In genomic region chr5:140639093-140639821, GRCh38 we compare ENCODE assay signal across 8 cellular contexts. TPM values are rescaled to one million over a fixed set of nuclear protein-coding genes. Genes with fewer than 3 reads are reported as not detected.
DNase-seq lines count a peak whose midpoint lies in the region; ATAC-seq and TF ChIP-seq lines count a peak whose summit lies in the region.

TSS of gene TMCO6 (plus strand) at chr5:140639451. CDS start at chr5:140639528, 77 bp downstream.

- H2AK5ac ChIP-seq in trophoblast cell (ENCODE audit: low read length): no peak within 1 kb of the TSS

- no peaks in the 10 kb centered on the region for H4K20me1 ChIP-seq in SU-DHL-6 (ENCODE audit: low read depth, low read length)

- DNase-seq in NCI-H128 (lab: John Stamatoyannopoulos, UW; ENCODE audit: unreplicated experiment) (peak; percentile 73), cardiac muscle cell (ENCODE audit: low read depth in 1 of 2, low spot score in 1 of 2) (peak; percentile 96 to 98), trophoblast cell (peak; percentile 97), transverse colon (peak; percentile 99)
- peak; percentile 95 for DNase-seq in activated naive CD8-positive, alpha-beta T cell treated with anti-CD3 and anti-CD28 coated beads, Interleukin-2, amount 50 U/mL, for 16 hours (ENCODE audit: low read depth, low spot score)

- intact Hi-C loops in transverse colon (cut with DNase I; ENCODE audit: low total_unique reads): loop anchor here (5.0 to 10.0 kb wide), 2 partner anchors 72 to 234 kb away; partner anchors contain the start of gene ANKHD1

- peak within 1 kb of the TSS; percentile 33 for H2BK120ac ChIP-seq in trophoblast cell (ENCODE audit: insufficient read depth, low read length, poor library complexity)

- H3K9ac ChIP-seq in SU-DHL-6 (ENCODE audit: low read length): peak within 1 kb of the TSS; percentile 97
- H3K9ac ChIP-seq in trophoblast cell (ENCODE audit: low read length): peak within 1 kb of the TSS; percentile 44

- H3K4ac ChIP-seq in trophoblast cell (ENCODE audit: low read depth, low read length): peak within 1 kb of the TSS; percentile 22

- no peak for TF ChIP-seq EP300 in transverse colon (IDR thresholded peaks at IDR 0.05; ENCODE audit: low read depth)

- TF ChIP-seq CTCF in GM12872 (IDR thresholded peaks at IDR 0.05; ENCODE audit: insufficient read depth, low read depth, low read length) (peak; percentile 81), SU-DHL-6 (IDR thresholded peaks at IDR 0.05; ENCODE audit: insufficient read depth, low read length, poor library complexity, severe bottlenecking) (peak; percentile 43), cardiac muscle cell (IDR thresholded peaks at IDR 0.05; ENCODE audit: low read depth, low read length) (peak; percentile 59), transverse colon (IDR thresholded peaks at IDR 0.05) (peak; percentile 59 to 83 (median 70))

- in situ Hi-C loops in transverse colon (cut with MboI; ENCODE audit: low pct_ligation_motif_present in 1 of 4, low pct_unique_long_range_greater_than_20kb in 1 of 4, low sequenced_read_pairs in 3 of 4): loop anchor here in 3 of 4 donors (10.0 kb wide), 2 partner anchors 64 to 74 kb away; partner anchors contain the start of genes APBB3 (in 2 of the 3) and SLC35A4 (in 2 of the 3)

- H3K4me3 ChIP-seq in SU-DHL-6 (ENCODE audit: insufficient read depth, low read length, poor library complexity, severe bottlenecking) (peak within 1 kb of the TSS; percentile 71), cardiac muscle cell (peak within 1 kb of the TSS; percentile 56), trophoblast cell (ENCODE audit: low read depth, low read length) (peak within 1 kb of the TSS; percentile 81), transverse colon (peak within 1 kb of the TSS; percentile 62 to 95 (median 65))

- H4K91ac ChIP-seq in trophoblast cell (ENCODE audit: low read depth, low read length): peak within 1 kb of the TSS; percentile 81

- peaks cover 10% of the 10 kb centered on the region for H3K79me2 ChIP-seq in SU-DHL-6 (ENCODE audit: insufficient read depth, low read length)
- peaks cover 4% of the 10 kb centered on the region for H3K79me2 ChIP-seq in trophoblast cell (ENCODE audit: control insufficient read depth, insufficient read depth, low read length, poor library complexity)

- peak; percentile 96 for ATAC-seq in HG02678 (IDR thresholded peaks at IDR 0.05; ENCODE audit: unreplicated experiment)

- H3K14ac ChIP-seq in trophoblast cell (ENCODE audit: low read length): peak within 1 kb of the TSS; percentile 83

- peak within 1 kb of the TSS; percentile 37 for H4K12ac ChIP-seq in trophoblast cell (ENCODE audit: low read depth, low read length)

- H3K27me3 ChIP-seq in SU-DHL-6 (ENCODE audit: low read length) (no peaks in the 10 kb centered on the region), cardiac muscle cell (no peaks in the 10 kb centered on the region), trophoblast cell (ENCODE audit: insufficient read depth, low read length) (no peaks in the 10 kb centered on the region), transverse colon (no peaks in the 10 kb centered on the region)

- peak; percentile 75 for TF ChIP-seq POLR2A in transverse colon (IDR thresholded peaks at IDR 0.05)

- H3K4me2 ChIP-seq in SU-DHL-6 (ENCODE audit: low read depth, low read length, poor library complexity, severe bottlenecking) (peak within 1 kb of the TSS; percentile 67), trophoblast cell (ENCODE audit: low read length) (peak within 1 kb of the TSS; percentile 81)

- peak within 1 kb of the TSS; percentile 59 for H2BK5ac ChIP-seq in trophoblast cell (ENCODE audit: low read depth, low read length, poor library complexity)

- 0 out of 2 replicates have a peak, but pooled peaks cover 5% of the 10 kb centered on the region for H3F3A ChIP-seq in SU-DHL-6 (ENCODE audit: insufficient read depth)

- H3K79me1 ChIP-seq in trophoblast cell (ENCODE audit: low read length): peaks cover 4% of the 10 kb centered on the region

- no peaks in the 10 kb centered on the region for H3K36me3 ChIP-seq in SU-DHL-6 (ENCODE audit: low read length)
- peaks cover 6% of the 10 kb centered on the region for H3K36me3 ChIP-seq in cardiac muscle cell
- peaks cover 11 to 17% of the 10 kb centered on the region in 2 experiments for H3K36me3 ChIP-seq in trophoblast cell (ENCODE audit: control insufficient read depth in 1 of 2, insufficient read depth in 2 of 2, low read length in 2 of 2)
- no peaks in the 10 kb centered on the region for H3K36me3 ChIP-seq in transverse colon

- H3K18ac ChIP-seq in trophoblast cell (ENCODE audit: low read length): peak within 1 kb of the TSS; percentile 77

- H2AFZ ChIP-seq in SU-DHL-6 (ENCODE audit: low read depth, low read length, severe bottlenecking): peak within 1 kb of the TSS; percentile 98
- H2AFZ ChIP-seq in trophoblast cell (ENCODE audit: insufficient read depth, low read length, poor library complexity): peak within 1 kb of the TSS; percentile 92

- H3K23ac ChIP-seq in trophoblast cell (ENCODE audit: low read length): no peak within 1 kb of the TSS

- H3K27ac ChIP-seq in SU-DHL-6 (ENCODE audit: low read depth, low read length): 0 out of 2 replicates have a peak within 1 kb of the TSS, but pooled peaks have one; percentile 25
- peak within 1 kb of the TSS; percentile 79 for H3K27ac ChIP-seq in cardiac muscle cell
- peak within 1 kb of the TSS; percentile 30 for H3K27ac ChIP-seq in trophoblast cell (ENCODE audit: low read depth, low read length)
- peak within 1 kb of the TSS; percentile 90 to 97 (median 92) for H3K27ac ChIP-seq in transverse colon

- H2BK12ac ChIP-seq in trophoblast cell (ENCODE audit: low read length): peak within 1 kb of the TSS; percentile 17

- WGBS in trophoblast cell (ENCODE audit: extremely low coverage, insufficient coverage, insufficient read length): no CpG with 5 or more reads among the region's 57 CpGs
- 0% methylated on average over 44 of the region's 57 CpGs; no CpG with 5 or more reads in 1 of the 2 donors for WGBS in transverse colon (ENCODE audit: low coverage in 1 of 2), 2 donors

- H3K9me2 ChIP-seq in SU-DHL-6 (replicated peaks; ENCODE audit: insufficient read depth, low read length): no peaks in the 10 kb centered on the region

- peaks cover 9% of the 10 kb centered on the region for H3K4me1 ChIP-seq in cardiac muscle cell (ENCODE audit: low read depth)
- H3K4me1 ChIP-seq in trophoblast cell (ENCODE audit: control insufficient read depth in 1 of 2, insufficient read depth in 2 of 2, low read length in 2 of 2): peaks cover 5 to 10% of the 10 kb centered on the region in 2 experiments
- H3K4me1 ChIP-seq in transverse colon: peaks cover 0 to 20% (median 14%) of the 10 kb centered on the region in 4 donors

- no peaks in the 10 kb centered on the region for H3K9me3 ChIP-seq in SU-DHL-6 (ENCODE audit: insufficient read depth, low read length)
- no peaks in the 10 kb centered on the region for H3K9me3 ChIP-seq in cardiac muscle cell (ENCODE audit: low read depth)
- no peaks in the 10 kb centered on the region for H3K9me3 ChIP-seq in trophoblast cell (ENCODE audit: insufficient read depth, low read depth, low read length)
- no peaks in the 10 kb centered on the region for H3K9me3 ChIP-seq in transverse colon

- H4K8ac ChIP-seq in trophoblast cell (ENCODE audit: low read depth, low read length): peak within 1 kb of the TSS; percentile 90

RNA-seq across cellular contexts. Expression of gene TMCO6, which starts in this region (rescaled TPM):
- total RNA-seq in cardiac muscle cell: 77.1 and 234 TPM in 2 replicates
- polyA plus RNA-seq in cardiac muscle cell: 14.2 and 17.2 TPM in 2 replicates
- 5.7 and 6.8 TPM in 2 replicates for polyA plus RNA-seq in trophoblast cell (2013)
- total RNA-seq in transverse colon: 10 to 100 TPM in 3 of 4 donors, under 1 TPM in 1; 0.75 to 99.2 (median 40.2) TPM

Comparison
In these comparisons a context has a peak if more than half of its experiments do, and no peak if none do; other contexts are left out.
1. Peak in every context shown above with its lines: DNase-seq, ATAC-seq, H3K4me3 ChIP-seq and H3K27ac ChIP-seq.
2. H3K27ac ChIP-seq: peak in every context shown above with its lines; median percentile 92 in transverse colon; 79 in cardiac muscle cell; 30 in trophoblast cell; 25 in SU-DHL-6.